Comparison of ENCODE assay signal across 17 cellular contexts in the genomic region with DNA sequence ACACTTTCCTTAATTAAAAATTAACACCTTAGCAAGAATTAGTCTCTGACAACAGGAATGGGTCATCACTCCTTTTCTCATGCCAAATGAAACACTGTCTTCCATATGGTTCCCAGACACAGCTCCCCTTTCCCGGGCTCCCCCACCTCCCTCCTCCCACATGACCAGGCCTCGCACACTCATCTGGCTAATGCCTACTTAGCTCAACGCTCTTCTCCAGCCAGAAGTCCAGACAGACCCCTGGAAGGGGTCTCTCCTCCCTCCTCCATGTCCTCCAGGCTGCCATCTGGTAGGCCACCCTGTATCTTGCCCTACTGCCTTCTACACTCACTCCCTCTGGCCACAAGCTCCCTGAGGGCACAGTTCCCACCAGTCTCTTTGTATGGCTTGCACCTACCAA.
"Had no signal": no experiment of that assay in that cellular context is flagged by ENCODE, and none has a peak within 500 bp of the region (broad histone marks: within the 10 kb centered on the region; RNA-seq: fewer than 3 reads in every experiment).

No MANE protein-coding gene starts in this region.

- ATAC-seq: foreskin keratinocyte; naive thymus-derived CD8-positive, alpha-beta T cell; psoas muscle; sciatic nerve had no signal

- H3K27me3 ChIP-seq: foreskin keratinocyte, suprapubic skin, thyroid gland had no signal

- H2AFZ ChIP-seq: hepatocyte had no signal

- H3K4me1 ChIP-seq: foreskin keratinocyte, psoas muscle, suprapubic skin, thyroid gland had no signal

- H3K4me3 ChIP-seq: hepatocyte, psoas muscle, skin epidermis, suprapubic skin, thyroid gland had no signal

- DNase-seq: dermis blood vessel endothelial cell; erythroblast; foreskin keratinocyte; kidney glomerular epithelial cell; mesendoderm; naive thymus-derived CD8-positive, alpha-beta T cell; psoas muscle; stimulated activated CD4-positive, alpha-beta T cell treated with anti-CD3 and anti-CD28 coated beads, Interleukin-12 subunit alpha, Interleukin-12 subunit beta, amount 100 ng/mL, for 4 hours; stimulated activated CD4-positive, alpha-beta T cell treated with anti-CD3 and anti-CD28 coated beads, Interleukin-2, amount 100 ng/mL, for 48 hours; stimulated activated naive CD4-positive, alpha-beta T cell treated with Interleukin-2 at 50 U/mL for 16 hours; thyroid gland had no signal

- H3K9me3 Mint-ChIP-seq: type B pancreatic cell had no signal

- H3K36me3 Mint-ChIP-seq: type B pancreatic cell had no signal

- H3K4me3 Mint-ChIP-seq: naive thymus-derived CD8-positive, alpha-beta T cell; type B pancreatic cell had no signal

- H3K4me2 ChIP-seq: hepatocyte had no signal

- H3K27ac ChIP-seq: foreskin keratinocyte, hepatocyte, neutrophil, psoas muscle, skin epidermis, suprapubic skin, thyroid gland had no signal

- H3K27ac Mint-ChIP-seq: naive thymus-derived CD8-positive, alpha-beta T cell; type B pancreatic cell had no signal

- H3K9me3 ChIP-seq: neutrophil, psoas muscle, suprapubic skin, thyroid gland had no signal

- H3K36me3 ChIP-seq: neutrophil, suprapubic skin, thyroid gland had no signal

- H3K79me2 ChIP-seq: hepatocyte had no signal
